Comparison of ENCODE assay signal across 1 cellular context in the genomic region with DNA sequence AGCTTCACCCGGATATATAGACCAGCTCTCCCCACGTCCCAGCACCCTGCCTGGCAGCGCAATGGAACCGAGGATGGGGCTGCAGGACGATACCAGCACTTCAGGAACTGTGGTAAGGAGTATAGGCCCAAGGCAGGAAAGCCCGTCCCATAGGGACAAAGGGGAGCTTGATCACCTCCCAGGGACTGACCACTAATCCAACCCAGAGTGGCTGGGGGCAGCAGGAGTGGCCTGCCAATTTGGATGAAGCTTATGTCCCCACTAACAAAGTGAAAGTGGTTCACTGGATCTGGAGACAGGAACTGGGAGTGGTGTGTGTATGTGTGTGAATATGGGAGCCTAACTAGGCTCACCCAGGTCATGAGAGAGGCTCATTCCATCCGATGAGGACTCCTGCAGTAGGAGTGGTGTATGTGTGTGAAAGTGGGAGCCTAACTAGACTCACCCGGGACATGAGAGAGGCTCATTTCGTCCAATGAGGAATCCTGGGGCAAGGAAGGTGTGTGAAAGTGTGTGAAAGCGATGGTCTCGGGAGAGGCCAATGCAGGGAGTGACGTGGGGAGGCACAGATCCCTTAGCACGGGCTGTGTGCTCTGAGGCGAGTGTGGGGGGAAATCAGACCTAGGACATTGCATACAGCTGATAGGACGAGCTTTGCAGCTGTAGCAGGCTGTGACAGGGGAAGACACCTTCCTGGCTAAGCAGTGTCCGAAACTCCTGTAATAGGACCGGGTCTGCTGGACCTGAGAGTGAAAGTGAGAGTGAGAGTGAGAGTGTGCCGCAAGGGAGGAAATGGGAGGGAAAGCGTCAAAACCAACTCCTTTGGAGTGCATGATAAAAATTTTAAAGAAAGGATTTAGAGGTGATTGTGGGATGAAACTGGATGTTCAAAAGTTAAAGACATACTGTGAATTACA.
TF ChIP-seq lines count a peak whose summit lies in the region.

No MANE protein-coding gene starts in this region.

TF ChIP-seq in HEK293, 187 proteins besides CTCF, POLR2A, EP300 and RAD21 (continued from another document and continues in another):
- TF ChIP-seq, protein P1, sequence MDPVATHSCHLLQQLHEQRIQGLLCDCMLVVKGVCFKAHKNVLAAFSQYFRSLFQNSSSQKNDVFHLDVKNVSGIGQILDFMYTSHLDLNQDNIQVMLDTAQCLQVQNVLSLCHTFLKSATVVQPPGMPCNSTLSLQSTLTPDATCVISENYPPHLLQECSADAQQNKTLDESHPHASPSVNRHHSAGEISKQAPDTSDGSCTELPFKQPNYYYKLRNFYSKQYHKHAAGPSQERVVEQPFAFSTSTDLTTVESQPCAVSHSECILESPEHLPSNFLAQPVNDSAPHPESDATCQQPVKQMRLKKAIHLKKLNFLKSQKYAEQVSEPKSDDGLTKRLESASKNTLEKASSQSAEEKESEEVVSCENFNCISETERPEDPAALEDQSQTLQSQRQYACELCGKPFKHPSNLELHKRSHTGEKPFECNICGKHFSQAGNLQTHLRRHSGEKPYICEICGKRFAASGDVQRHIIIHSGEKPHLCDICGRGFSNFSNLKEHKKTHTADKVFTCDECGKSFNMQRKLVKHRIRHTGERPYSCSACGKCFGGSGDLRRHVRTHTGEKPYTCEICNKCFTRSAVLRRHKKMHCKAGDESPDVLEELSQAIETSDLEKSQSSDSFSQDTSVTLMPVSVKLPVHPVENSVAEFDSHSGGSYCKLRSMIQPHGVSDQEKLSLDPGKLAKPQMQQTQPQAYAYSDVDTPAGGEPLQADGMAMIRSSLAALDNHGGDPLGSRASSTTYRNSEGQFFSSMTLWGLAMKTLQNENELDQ (tag by site-specific recombination; IDR thresholded peaks at IDR 0.05; ENCODE audit: low read depth) = no peak
- TF ChIP-seq, protein P2, sequence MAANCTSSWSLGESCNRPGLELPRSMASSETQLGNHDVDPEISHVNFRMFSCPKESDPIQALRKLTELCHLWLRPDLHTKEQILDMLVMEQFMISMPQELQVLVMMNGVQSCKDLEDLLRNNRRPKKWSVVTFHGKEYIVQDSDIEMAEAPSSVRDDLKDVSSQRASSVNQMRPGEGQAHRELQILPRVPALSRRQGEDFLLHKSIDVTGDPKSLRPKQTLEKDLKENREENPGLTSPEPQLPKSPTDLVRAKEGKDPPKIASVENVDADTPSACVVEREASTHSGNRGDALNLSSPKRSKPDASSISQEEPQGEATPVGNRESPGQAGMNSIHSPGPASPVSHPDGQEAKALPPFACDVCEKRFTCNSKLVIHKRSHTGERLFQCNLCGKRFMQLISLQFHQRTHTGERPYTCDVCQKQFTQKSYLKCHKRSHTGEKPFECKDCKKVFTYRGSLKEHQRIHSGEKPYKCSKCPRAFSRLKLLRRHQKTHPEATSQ (tag by site-specific recombination; IDR thresholded peaks at IDR 0.05) = no peak
- TF ChIP-seq ZNF223 (tag by site-specific recombination; IDR thresholded peaks at IDR 0.05) (no peak), ZXDB (tag by site-specific recombination; IDR thresholded peaks at IDR 0.05) (peak; percentile 90), GLIS1 (tag by site-specific recombination; IDR thresholded peaks at IDR 0.05) (peak; percentile 86), KLF1 (tag by site-specific recombination; IDR thresholded peaks at IDR 0.05) (no peak), ZNF792 (tag by site-specific recombination; IDR thresholded peaks at IDR 0.05) (no peak; the same call in 1 of the 2 replicates), SP2 (tag by site-specific recombination; IDR thresholded peaks at IDR 0.05) (no peak), PRDM1 (tag by site-specific recombination; IDR thresholded peaks at IDR 0.05) (peak; percentile 99), GLIS2 (tag by site-specific recombination; IDR thresholded peaks at IDR 0.05) (peak; percentile 72), ZNF600 (tag by site-specific recombination; IDR thresholded peaks at IDR 0.05) (peak; percentile 81; the same call in 1 of the 2 replicates), KLF9 (tag by site-specific recombination; IDR thresholded peaks at IDR 0.05; ENCODE audit: low read depth) (peak; percentile 23; the same call in 1 of the 2 replicates), KLF8 (tag by site-specific recombination; IDR thresholded peaks at IDR 0.05) (peak; percentile 40; the same call in 1 of the 2 replicates)
- TF ChIP-seq, protein P3, sequence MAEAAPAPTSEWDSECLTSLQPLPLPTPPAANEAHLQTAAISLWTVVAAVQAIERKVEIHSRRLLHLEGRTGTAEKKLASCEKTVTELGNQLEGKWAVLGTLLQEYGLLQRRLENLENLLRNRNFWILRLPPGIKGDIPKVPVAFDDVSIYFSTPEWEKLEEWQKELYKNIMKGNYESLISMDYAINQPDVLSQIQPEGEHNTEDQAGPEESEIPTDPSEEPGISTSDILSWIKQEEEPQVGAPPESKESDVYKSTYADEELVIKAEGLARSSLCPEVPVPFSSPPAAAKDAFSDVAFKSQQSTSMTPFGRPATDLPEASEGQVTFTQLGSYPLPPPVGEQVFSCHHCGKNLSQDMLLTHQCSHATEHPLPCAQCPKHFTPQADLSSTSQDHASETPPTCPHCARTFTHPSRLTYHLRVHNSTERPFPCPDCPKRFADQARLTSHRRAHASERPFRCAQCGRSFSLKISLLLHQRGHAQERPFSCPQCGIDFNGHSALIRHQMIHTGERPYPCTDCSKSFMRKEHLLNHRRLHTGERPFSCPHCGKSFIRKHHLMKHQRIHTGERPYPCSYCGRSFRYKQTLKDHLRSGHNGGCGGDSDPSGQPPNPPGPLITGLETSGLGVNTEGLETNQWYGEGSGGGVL (tag by site-specific recombination; IDR thresholded peaks at IDR 0.05) = peak; percentile 77
- TF ChIP-seq, protein P4, sequence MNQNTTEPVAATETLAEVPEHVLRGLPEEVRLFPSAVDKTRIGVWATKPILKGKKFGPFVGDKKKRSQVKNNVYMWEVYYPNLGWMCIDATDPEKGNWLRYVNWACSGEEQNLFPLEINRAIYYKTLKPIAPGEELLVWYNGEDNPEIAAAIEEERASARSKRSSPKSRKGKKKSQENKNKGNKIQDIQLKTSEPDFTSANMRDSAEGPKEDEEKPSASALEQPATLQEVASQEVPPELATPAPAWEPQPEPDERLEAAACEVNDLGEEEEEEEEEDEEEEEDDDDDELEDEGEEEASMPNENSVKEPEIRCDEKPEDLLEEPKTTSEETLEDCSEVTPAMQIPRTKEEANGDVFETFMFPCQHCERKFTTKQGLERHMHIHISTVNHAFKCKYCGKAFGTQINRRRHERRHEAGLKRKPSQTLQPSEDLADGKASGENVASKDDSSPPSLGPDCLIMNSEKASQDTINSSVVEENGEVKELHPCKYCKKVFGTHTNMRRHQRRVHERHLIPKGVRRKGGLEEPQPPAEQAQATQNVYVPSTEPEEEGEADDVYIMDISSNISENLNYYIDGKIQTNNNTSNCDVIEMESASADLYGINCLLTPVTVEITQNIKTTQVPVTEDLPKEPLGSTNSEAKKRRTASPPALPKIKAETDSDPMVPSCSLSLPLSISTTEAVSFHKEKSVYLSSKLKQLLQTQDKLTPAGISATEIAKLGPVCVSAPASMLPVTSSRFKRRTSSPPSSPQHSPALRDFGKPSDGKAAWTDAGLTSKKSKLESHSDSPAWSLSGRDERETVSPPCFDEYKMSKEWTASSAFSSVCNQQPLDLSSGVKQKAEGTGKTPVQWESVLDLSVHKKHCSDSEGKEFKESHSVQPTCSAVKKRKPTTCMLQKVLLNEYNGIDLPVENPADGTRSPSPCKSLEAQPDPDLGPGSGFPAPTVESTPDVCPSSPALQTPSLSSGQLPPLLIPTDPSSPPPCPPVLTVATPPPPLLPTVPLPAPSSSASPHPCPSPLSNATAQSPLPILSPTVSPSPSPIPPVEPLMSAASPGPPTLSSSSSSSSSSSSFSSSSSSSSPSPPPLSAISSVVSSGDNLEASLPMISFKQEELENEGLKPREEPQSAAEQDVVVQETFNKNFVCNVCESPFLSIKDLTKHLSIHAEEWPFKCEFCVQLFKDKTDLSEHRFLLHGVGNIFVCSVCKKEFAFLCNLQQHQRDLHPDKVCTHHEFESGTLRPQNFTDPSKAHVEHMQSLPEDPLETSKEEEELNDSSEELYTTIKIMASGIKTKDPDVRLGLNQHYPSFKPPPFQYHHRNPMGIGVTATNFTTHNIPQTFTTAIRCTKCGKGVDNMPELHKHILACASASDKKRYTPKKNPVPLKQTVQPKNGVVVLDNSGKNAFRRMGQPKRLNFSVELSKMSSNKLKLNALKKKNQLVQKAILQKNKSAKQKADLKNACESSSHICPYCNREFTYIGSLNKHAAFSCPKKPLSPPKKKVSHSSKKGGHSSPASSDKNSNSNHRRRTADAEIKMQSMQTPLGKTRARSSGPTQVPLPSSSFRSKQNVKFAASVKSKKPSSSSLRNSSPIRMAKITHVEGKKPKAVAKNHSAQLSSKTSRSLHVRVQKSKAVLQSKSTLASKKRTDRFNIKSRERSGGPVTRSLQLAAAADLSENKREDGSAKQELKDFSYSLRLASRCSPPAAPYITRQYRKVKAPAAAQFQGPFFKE (tag by site-specific recombination; IDR thresholded peaks at IDR 0.05; ENCODE audit: borderline replicate concordance) = 0 out of 2 replicates have a peak, but pooled peaks have one; percentile 53
- TF ChIP-seq, protein P5, sequence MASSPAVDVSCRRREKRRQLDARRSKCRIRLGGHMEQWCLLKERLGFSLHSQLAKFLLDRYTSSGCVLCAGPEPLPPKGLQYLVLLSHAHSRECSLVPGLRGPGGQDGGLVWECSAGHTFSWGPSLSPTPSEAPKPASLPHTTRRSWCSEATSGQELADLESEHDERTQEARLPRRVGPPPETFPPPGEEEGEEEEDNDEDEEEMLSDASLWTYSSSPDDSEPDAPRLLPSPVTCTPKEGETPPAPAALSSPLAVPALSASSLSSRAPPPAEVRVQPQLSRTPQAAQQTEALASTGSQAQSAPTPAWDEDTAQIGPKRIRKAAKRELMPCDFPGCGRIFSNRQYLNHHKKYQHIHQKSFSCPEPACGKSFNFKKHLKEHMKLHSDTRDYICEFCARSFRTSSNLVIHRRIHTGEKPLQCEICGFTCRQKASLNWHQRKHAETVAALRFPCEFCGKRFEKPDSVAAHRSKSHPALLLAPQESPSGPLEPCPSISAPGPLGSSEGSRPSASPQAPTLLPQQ (tag by site-specific recombination; IDR thresholded peaks at IDR 0.05) = peak; percentile 25; the same call in 1 of the 2 replicates
- TF ChIP-seq, protein P6, sequence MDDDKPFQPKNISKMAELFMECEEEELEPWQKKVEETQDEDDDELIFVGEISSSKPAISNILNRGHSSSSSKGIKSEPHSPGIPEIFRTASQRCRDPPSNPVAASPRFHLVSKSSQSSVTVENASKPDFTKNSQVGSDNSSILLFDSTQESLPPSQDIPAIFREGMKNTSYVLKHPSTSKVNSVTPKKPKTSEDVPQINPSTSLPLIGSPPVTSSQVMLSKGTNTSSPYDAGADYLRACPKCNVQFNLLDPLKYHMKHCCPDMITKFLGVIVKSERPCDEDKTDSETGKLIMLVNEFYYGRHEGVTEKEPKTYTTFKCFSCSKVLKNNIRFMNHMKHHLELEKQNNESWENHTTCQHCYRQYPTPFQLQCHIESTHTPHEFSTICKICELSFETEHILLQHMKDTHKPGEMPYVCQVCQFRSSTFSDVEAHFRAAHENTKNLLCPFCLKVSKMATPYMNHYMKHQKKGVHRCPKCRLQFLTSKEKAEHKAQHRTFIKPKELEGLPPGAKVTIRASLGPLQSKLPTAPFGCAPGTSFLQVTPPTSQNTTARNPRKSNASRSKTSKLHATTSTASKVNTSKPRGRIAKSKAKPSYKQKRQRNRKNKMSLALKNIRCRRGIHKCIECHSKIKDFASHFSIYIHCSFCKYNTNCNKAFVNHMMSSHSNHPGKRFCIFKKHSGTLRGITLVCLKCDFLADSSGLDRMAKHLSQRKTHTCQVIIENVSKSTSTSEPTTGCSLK (tag by site-specific recombination; IDR thresholded peaks at IDR 0.05) = no peak
- TF ChIP-seq, protein P7, sequence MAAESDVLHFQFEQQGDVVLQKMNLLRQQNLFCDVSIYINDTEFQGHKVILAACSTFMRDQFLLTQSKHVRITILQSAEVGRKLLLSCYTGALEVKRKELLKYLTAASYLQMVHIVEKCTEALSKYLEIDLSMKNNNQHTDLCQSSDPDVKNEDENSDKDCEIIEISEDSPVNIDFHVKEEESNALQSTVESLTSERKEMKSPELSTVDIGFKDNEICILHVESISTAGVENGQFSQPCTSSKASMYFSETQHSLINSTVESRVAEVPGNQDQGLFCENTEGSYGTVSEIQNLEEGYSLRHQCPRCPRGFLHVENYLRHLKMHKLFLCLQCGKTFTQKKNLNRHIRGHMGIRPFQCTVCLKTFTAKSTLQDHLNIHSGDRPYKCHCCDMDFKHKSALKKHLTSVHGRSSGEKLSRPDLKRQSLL (tag by site-specific recombination; IDR thresholded peaks at IDR 0.05) = no peak
- TF ChIP-seq, protein P8, sequence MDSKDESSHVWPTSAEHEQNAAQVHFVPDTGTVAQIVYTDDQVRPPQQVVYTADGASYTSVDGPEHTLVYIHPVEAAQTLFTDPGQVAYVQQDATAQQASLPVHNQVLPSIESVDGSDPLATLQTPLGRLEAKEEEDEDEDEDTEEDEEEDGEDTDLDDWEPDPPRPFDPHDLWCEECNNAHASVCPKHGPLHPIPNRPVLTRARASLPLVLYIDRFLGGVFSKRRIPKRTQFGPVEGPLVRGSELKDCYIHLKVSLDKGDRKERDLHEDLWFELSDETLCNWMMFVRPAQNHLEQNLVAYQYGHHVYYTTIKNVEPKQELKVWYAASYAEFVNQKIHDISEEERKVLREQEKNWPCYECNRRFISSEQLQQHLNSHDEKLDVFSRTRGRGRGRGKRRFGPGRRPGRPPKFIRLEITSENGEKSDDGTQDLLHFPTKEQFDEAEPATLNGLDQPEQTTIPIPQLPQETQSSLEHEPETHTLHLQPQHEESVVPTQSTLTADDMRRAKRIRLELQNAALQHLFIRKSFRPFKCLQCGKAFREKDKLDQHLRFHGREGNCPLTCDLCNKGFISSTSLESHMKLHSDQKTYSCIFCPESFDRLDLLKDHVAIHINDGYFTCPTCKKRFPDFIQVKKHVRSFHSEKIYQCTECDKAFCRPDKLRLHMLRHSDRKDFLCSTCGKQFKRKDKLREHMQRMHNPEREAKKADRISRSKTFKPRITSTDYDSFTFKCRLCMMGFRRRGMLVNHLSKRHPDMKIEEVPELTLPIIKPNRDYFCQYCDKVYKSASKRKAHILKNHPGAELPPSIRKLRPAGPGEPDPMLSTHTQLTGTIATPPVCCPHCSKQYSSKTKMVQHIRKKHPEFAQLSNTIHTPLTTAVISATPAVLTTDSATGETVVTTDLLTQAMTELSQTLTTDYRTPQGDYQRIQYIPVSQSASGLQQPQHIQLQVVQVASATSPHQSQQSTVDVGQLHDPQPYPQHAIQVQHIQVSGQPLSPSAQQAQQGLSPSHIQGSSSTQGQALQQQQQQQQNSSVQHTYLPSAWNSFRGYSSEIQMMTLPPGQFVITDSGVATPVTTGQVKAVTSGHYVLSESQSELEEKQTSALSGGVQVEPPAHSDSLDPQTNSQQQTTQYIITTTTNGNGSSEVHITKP (tag by site-specific recombination; IDR thresholded peaks at IDR 0.05) = peak; percentile 99
